Comparison of ENCODE assay signal across 8 cellular contexts in the genomic region with DNA sequence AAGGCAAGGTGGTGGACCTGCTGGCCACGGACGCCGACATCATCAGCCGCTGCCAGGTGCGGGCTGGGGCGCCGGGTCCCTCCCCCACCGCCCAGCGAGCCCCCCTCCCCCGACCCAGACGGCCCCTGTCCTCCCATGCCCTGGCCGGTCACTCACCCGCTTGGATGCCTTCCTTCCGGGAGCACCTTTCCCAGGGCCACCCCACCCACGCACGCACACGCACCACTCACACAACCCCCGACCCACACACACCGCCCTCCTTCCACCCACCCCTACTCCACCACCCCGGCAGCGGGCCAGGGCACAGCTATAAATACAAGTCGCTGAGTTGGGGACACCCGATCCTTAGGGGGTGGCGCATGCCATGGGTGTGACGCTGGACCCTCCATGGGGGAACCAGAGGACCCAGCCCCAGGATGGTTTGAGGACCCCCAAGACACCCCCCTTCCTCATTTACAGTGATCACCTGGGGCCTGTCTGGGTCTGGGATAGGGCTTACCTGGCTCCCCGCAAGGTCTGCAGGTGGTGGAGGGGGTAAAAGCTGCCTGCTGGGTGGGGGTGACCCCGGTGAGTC. TPM values are rescaled to one million over a fixed set of nuclear protein-coding genes. Genes with fewer than 3 reads are reported as not detected.
DNase-seq lines count a peak whose midpoint lies in the region; ATAC-seq and TF ChIP-seq lines count a peak whose summit lies in the region.

No MANE protein-coding gene starts in this region.

- H3K27me3 ChIP-seq in DOHH2 (ENCODE audit: control insufficient read depth, low read length), result peaks cover 15% of the 10 kb centered on the region
- H3K27me3 ChIP-seq in NT2/D1 (ENCODE audit: insufficient read depth, insufficient read length), result no peaks in the 10 kb centered on the region
- no peaks in the 10 kb centered on the region for H3K27me3 ChIP-seq in liver (ENCODE audit: control insufficient read depth in 4 of 4, insufficient read depth in 4 of 4, low read length in 3 of 4)
- no peaks in the 10 kb centered on the region for H3K27me3 ChIP-seq in thoracic aorta (replicated peaks; ENCODE audit: insufficient read depth)

- TF ChIP-seq RAD21 in liver (IDR thresholded peaks at IDR 0.05), result no peak

- no peaks in the 10 kb centered on the region for H4K20me1 ChIP-seq in DOHH2 (ENCODE audit: control insufficient read depth, insufficient read depth, low read depth, low read length)

- H3K27ac ChIP-seq in DOHH2 (ENCODE audit: low read depth, low read length) (no peak overlapping the region), liver (ENCODE audit: low read depth in 1 of 2, low read length in 2 of 2) (peak overlapping the region; percentile 93 to 97), thoracic aorta (peak overlapping the region; percentile 84 to 87)

- TF ChIP-seq CTCF in DOHH2 (IDR thresholded peaks at IDR 0.05; ENCODE audit: low read depth, low read length, poor library complexity, severe bottlenecking) (no peak), brain (conservative IDR thresholded peaks at IDR 0.05) (no peak), liver (IDR thresholded peaks at IDR 0.05; ENCODE audit: low read depth, low read length, missing input control) (no peak), thoracic aorta (IDR thresholded peaks at IDR 0.05) (no peak)

- no peaks in the 10 kb centered on the region for H3K36me3 Mint-ChIP-seq in brain

- H3K4me3 ChIP-seq in DOHH2 (ENCODE audit: low read length), result peak overlapping the region; percentile 76
- peak overlapping the region; percentile 54 for H3K4me3 ChIP-seq in NT2/D1 (ENCODE audit: insufficient read length, low read depth)
- peak overlapping the region; percentile 50 to 76 (median 55) for H3K4me3 ChIP-seq in liver (ENCODE audit: low read depth in 1 of 3, low read length in 3 of 3)
- peak overlapping the region; percentile 90 for H3K4me3 ChIP-seq in thoracic aorta

- H3K27ac Mint-ChIP-seq in brain, result no peak overlapping the region

- WGBS in liver, result 5% methylated on average over 27 of the region's 27 CpGs

- ATAC-seq in thoracic aorta (ENCODE audit: insufficient number of reproducible peaks, low FRiP score, low read depth), result peak; percentile 10
- no peak for ATAC-seq in GM18519 (IDR thresholded peaks at IDR 0.05; ENCODE audit: low FRiP score, unreplicated experiment)
- ATAC-seq in GM21723 (IDR thresholded peaks at IDR 0.05; ENCODE audit: unreplicated experiment), result no peak

- DNase-seq in NT2/D1 (ENCODE audit: low read depth, low spot score), result no peak
- peak; percentile 41 for DNase-seq in thoracic aorta (ENCODE audit: low spot score)
- DNase-seq in midbrain (lab: John Stamatoyannopoulos, UW), result no peak

- peaks cover 11% of the 10 kb centered on the region for H3K4me1 ChIP-seq in DOHH2 (ENCODE audit: control insufficient read depth, low read length)
- H3K4me1 ChIP-seq in NT2/D1 (ENCODE audit: insufficient read depth, insufficient read length), result peaks cover 18% of the 10 kb centered on the region
- peaks cover 18 to 52% (median 34%) of the 10 kb centered on the region in 4 donors for H3K4me1 ChIP-seq in liver (ENCODE audit: control insufficient read depth in 4 of 4, insufficient read depth in 4 of 4, low read length in 3 of 4)
- H3K4me1 ChIP-seq in thoracic aorta (ENCODE audit: control insufficient read depth in 1 of 2, low read depth in 2 of 2), result peaks cover 41 to 54% of the 10 kb centered on the region in 2 donors

- peaks cover 0 to 2% (median 0%) of the 10 kb centered on the region in 5 experiments for H3K9me3 Mint-ChIP-seq in brain

- no peaks in the 10 kb centered on the region for H3F3A ChIP-seq in DOHH2 (ENCODE audit: control insufficient read depth, insufficient read depth)

- H3K9ac ChIP-seq in NT2/D1 (ENCODE audit: insufficient read length, low read depth), result peak overlapping the region; percentile 72
- H3K9ac ChIP-seq in liver (ENCODE audit: low read depth in 1 of 2, low read length in 2 of 2), result peak overlapping the region; percentile 52 to 76

- H3K27me3 Mint-ChIP-seq in brain, result peaks cover 8% of the 10 kb centered on the region

- H3K4me2 ChIP-seq in DOHH2 (ENCODE audit: low read length), result peak overlapping the region; percentile 74

- no peaks in the 10 kb centered on the region for H3K9me3 ChIP-seq in DOHH2 (ENCODE audit: control insufficient read depth, insufficient read depth, low read length)
- H3K9me3 ChIP-seq in NT2/D1 (ENCODE audit: insufficient read depth, low read length), result no peaks in the 10 kb centered on the region
- no peaks in the 10 kb centered on the region for H3K9me3 ChIP-seq in liver (ENCODE audit: control insufficient read depth in 4 of 4, low read length in 3 of 4)
- H3K9me3 ChIP-seq in thoracic aorta, result no peaks in the 10 kb centered on the region

- H3K36me3 ChIP-seq in DOHH2 (ENCODE audit: control insufficient read depth, low read length) (no peaks in the 10 kb centered on the region), NT2/D1 (ENCODE audit: insufficient read depth, insufficient read length, low read length) (peaks cover 16% of the 10 kb centered on the region), liver (ENCODE audit: control insufficient read depth in 4 of 4, insufficient read depth in 3 of 4, low read depth in 1 of 4, low read length in 3 of 4) (peaks cover 0 to 4% (median 2%) of the 10 kb centered on the region in 4 donors), thoracic aorta (peaks cover 2% of the 10 kb centered on the region)

- H3K79me2 ChIP-seq in DOHH2 (ENCODE audit: control insufficient read depth, low read length), result no peaks in the 10 kb centered on the region

- H3K9me2 ChIP-seq in DOHH2 (replicated peaks; ENCODE audit: control insufficient read depth, low read length), result no peaks in the 10 kb centered on the region

- H3K4me3 Mint-ChIP-seq in brain, result peak overlapping the region in 4 of 5 experiments; percentile 37 to 78 (median 53)

- H3K4me1 Mint-ChIP-seq in brain, result peaks cover 15% of the 10 kb centered on the region

TF ChIP-seq in liver, 16 proteins besides CTCF, POLR2A, EP300 and RAD21:
- peak in 1 of 2 donors; percentile 26 for TF ChIP-seq RXRA (IDR thresholded peaks at IDR 0.05)
- no peak for TF ChIP-seq FOXA1 (IDR thresholded peaks at IDR 0.05)
- TF ChIP-seq, protein P1, sequence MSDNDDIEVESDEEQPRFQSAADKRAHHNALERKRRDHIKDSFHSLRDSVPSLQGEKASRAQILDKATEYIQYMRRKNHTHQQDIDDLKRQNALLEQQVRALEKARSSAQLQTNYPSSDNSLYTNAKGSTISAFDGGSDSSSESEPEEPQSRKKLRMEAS (IDR thresholded peaks at IDR 0.05), result no peak
- TF ChIP-seq HNF4A (conservative IDR thresholded peaks at IDR 0.05), result no peak
- no peak for TF ChIP-seq FOXA2 (IDR thresholded peaks at IDR 0.05)
- peak; percentile 64 to 79 for TF ChIP-seq EGR1 (IDR thresholded peaks at IDR 0.05; ENCODE audit: low read depth in 2 of 2)
- TF ChIP-seq YY1 (IDR thresholded peaks at IDR 0.05), result no peak
- TF ChIP-seq, protein P2, sequence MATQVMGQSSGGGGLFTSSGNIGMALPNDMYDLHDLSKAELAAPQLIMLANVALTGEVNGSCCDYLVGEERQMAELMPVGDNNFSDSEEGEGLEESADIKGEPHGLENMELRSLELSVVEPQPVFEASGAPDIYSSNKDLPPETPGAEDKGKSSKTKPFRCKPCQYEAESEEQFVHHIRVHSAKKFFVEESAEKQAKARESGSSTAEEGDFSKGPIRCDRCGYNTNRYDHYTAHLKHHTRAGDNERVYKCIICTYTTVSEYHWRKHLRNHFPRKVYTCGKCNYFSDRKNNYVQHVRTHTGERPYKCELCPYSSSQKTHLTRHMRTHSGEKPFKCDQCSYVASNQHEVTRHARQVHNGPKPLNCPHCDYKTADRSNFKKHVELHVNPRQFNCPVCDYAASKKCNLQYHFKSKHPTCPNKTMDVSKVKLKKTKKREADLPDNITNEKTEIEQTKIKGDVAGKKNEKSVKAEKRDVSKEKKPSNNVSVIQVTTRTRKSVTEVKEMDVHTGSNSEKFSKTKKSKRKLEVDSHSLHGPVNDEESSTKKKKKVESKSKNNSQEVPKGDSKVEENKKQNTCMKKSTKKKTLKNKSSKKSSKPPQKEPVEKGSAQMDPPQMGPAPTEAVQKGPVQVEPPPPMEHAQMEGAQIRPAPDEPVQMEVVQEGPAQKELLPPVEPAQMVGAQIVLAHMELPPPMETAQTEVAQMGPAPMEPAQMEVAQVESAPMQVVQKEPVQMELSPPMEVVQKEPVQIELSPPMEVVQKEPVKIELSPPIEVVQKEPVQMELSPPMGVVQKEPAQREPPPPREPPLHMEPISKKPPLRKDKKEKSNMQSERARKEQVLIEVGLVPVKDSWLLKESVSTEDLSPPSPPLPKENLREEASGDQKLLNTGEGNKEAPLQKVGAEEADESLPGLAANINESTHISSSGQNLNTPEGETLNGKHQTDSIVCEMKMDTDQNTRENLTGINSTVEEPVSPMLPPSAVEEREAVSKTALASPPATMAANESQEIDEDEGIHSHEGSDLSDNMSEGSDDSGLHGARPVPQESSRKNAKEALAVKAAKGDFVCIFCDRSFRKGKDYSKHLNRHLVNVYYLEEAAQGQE (IDR thresholded peaks at IDR 0.05), result no peak
- no peak for TF ChIP-seq HNF4G (IDR thresholded peaks at IDR 0.05)

RNA-seq across cellular contexts. Expression of a gene that starts 0.5 kb away (rescaled TPM):
- polyA plus RNA-seq in brain (ENCODE audit: insufficient read depth, low read depth, low replicate concordance) (15.7 TPM), liver (10 to 100 TPM; 11.0 to 18.8 TPM)
- total RNA-seq in liver (10 to 100 TPM in 1 of 2 donors, 1 to 10 TPM in 1; 1.8 to 13.3 TPM), thoracic aorta (10 to 100 TPM; 30.8 to 87.3 TPM)

RNA-seq across cellular contexts. Expression of a gene that starts 28.5 kb away (rescaled TPM):
- polyA plus RNA-seq in brain (ENCODE audit: insufficient read depth, low read depth, low replicate concordance) (130 TPM), liver (100 to 1,000 TPM; 109 to 115 TPM)
- total RNA-seq in liver (10 to 100 TPM; 67.4 to 90.4 TPM), thoracic aorta (100 to 1,000 TPM; 218 to 320 TPM)

RNA-seq across cellular contexts. Expression of a gene that starts 35.1 kb away (rescaled TPM):
- polyA plus RNA-seq in brain (ENCODE audit: insufficient read depth, low read depth, low replicate concordance) (84.0 TPM), liver (10 to 100 TPM; 15.1 to 51.6 TPM)
- total RNA-seq in liver (10 to 100 TPM; 13.1 to 35.8 TPM), thoracic aorta (100 to 1,000 TPM; 124 to 162 TPM)
